Comparison of ENCODE assay signal across 30 cellular contexts in genomic region chr2:164644036-164644700, GRCh38. TPM values are rescaled to one million over a fixed set of nuclear protein-coding genes. Genes with fewer than 3 reads are reported as not detected.
DNase-seq lines count a peak whose midpoint lies in the region; ATAC-seq and TF ChIP-seq lines count a peak whose summit lies in the region.
"Had no signal": no experiment of that assay in that cellular context is flagged by ENCODE, and none has a peak within 500 bp of the region (broad histone marks: within the 10 kb centered on the region; RNA-seq: fewer than 3 reads in every experiment).

No MANE protein-coding gene starts in this region.

- H3K36me3 Mint-ChIP-seq in activated T-helper 1 cell treated with anti-CD3 and anti-CD28 coated beads, Interleukin-12 subunit alpha, Interleukin-12 subunit beta, Interleukin-2, Interleukin-4 antibody, amounts not matched to agents 30 ng/mL and 10 ng/mL and 1 ng/mL, durations not matched to agents 14 hours and 24 hours and 36 hours (ENCODE audit: low read depth): no peaks in the 10 kb centered on the region
- H3K36me3 Mint-ChIP-seq: activated naive CD8-positive, alpha-beta T cell treated with anti-CD3 and anti-CD28 coated beads, Interleukin-2, amount 10 ng/mL, durations not matched to agents 7 days and 5 days; natural killer cell treated with Interleukin-12 subunit alpha and Interleukin-12 subunit beta and Interleukin-15 and Interleukin-18, amount 100 ng/mL, for 72 hours had no signal

- H3K9me2 ChIP-seq in MM.1S (replicated peaks; ENCODE audit: insufficient read depth, low read length): no peaks in the 10 kb centered on the region

- DNase-seq in COLO829 (ENCODE audit: low spot score) (peak; percentile 27), MM.1S (no peak), foreskin melanocyte (peak; percentile 87), renal cortical epithelial cell (ENCODE audit: low read depth) (peak; percentile 96), omental fat pad (ENCODE audit: low spot score) (no peak)
- DNase-seq in activated T-helper 1 cell treated with anti-CD3 and anti-CD28 coated beads, Interleukin-12 subunit alpha, Interleukin-12 subunit beta, Interleukin-2, Interleukin-4 antibody, amounts not matched to agents 30 ng/mL and 10 ng/mL and 1 ng/mL, durations not matched to agents 14 hours and 24 hours and 36 hours (ENCODE audit: low spot score): no peak
- no peak for DNase-seq in activated CD4-positive, alpha-beta T cell treated with anti-CD3 and anti-CD28 coated beads, Interleukin-2, amount 50 U/mL, for 4 hours
- DNase-seq: activated B cell treated with CpG ODN at 0.5 μM for 24 hours; activated CD4-positive, alpha-beta T cell treated with anti-CD3 and anti-CD28 coated beads, Interleukin-2, amount 50 U/mL, for 1 hour; activated gamma-delta T cell treated with Interleukin-2 at 50 U/mL for 16 hours; activated naive CD8-positive, alpha-beta T cell treated with anti-CD3 and anti-CD28 coated beads, Interleukin-2, amount 10 ng/mL, durations not matched to agents 7 days and 5 days; activated T-cell treated with anti-CD3 and anti-CD28 coated beads, Interleukin-2, amount 50 U/mL, for 24 hours; caudate nucleus; cortex of kidney; effector memory CD4-positive, alpha-beta T cell; GOT3; mucosa of descending colon; NCI-H1417; NCI-H2029 treated with DMSO at 0.1 percent for 48 hours; NCI-H2227 treated with DMSO at 0.1 percent for 48 hours; NCI-H526; NK-92 treated with Interleukin-12 subunit alpha and Interleukin-12 subunit beta, amount 100 ng/mL, for 24 hours; small intestine; stimulated activated naive CD4-positive, alpha-beta T cell treated with Interleukin-2 at 50 U/mL for 16 hours had no signal

- no peak for ATAC-seq in omental fat pad (ENCODE audit: low FRiP score)
- ATAC-seq: mucosa of descending colon; natural killer cell treated with Interleukin-12 subunit alpha and Interleukin-12 subunit beta and Interleukin-15 and Interleukin-18, amount 100 ng/mL, for 72 hours; SK-N-SH treated with all-trans-retinoic acid at 6 μM for 48 hours had no signal

- intact Hi-C loops in activated T-helper 1 cell treated with anti-CD3 and anti-CD28 coated beads, Interleukin-12 subunit alpha, Interleukin-12 subunit beta, Interleukin-2, Interleukin-4 antibody, amounts not matched to agents 30 ng/mL and 10 ng/mL and 1 ng/mL, durations not matched to agents 14 hours and 24 hours and 36 hours (cut with micrococcal nuclease): no loop called here

- no peak overlapping the region for H3K4me3 ChIP-seq in MM.1S (ENCODE audit: low read length)
- H3K4me3 ChIP-seq: ascending aorta, mucosa of descending colon, right atrium auricular region had no signal

- H3F3A ChIP-seq in MM.1S (ENCODE audit: insufficient read depth, low read length): peaks cover 29% of the 10 kb centered on the region

- no peak overlapping the region for H3K27ac Mint-ChIP-seq in activated T-helper 1 cell treated with anti-CD3 and anti-CD28 coated beads, Interleukin-12 subunit alpha, Interleukin-12 subunit beta, Interleukin-2, Interleukin-4 antibody, amounts not matched to agents 30 ng/mL and 10 ng/mL and 1 ng/mL, durations not matched to agents 14 hours and 24 hours and 36 hours
- H3K27ac Mint-ChIP-seq: activated B cell treated with CpG ODN at 0.5 μM for 24 hours; activated naive CD8-positive, alpha-beta T cell treated with anti-CD3 and anti-CD28 coated beads, Interleukin-2, amount 10 ng/mL, durations not matched to agents 7 days and 5 days; activated T-cell treated with anti-CD3 and anti-CD28 coated beads, Interleukin-2, amount 50 U/mL, for 24 hours; natural killer cell treated with Interleukin-12 subunit alpha and Interleukin-12 subunit beta and Interleukin-15 and Interleukin-18, amount 100 ng/mL, for 72 hours; T-helper 1 cell treated with Interleukin-12 subunit alpha and Interleukin-12 subunit beta and Interleukin-4 antibody, amounts not matched to agents 30 μg/mL and 1 μg/mL, for 36 hours had no signal

- H3K27me3 ChIP-seq in MM.1S (replicated peaks; ENCODE audit: insufficient read depth, low read length): no peaks in the 10 kb centered on the region
- H3K27me3 ChIP-seq: ascending aorta, right atrium auricular region had no signal

- no peak overlapping the region for H3K4me3 Mint-ChIP-seq in activated T-helper 1 cell treated with anti-CD3 and anti-CD28 coated beads, Interleukin-12 subunit alpha, Interleukin-12 subunit beta, Interleukin-2, Interleukin-4 antibody, amounts not matched to agents 30 ng/mL and 10 ng/mL and 1 ng/mL, durations not matched to agents 14 hours and 24 hours and 36 hours
- H3K4me3 Mint-ChIP-seq: activated B cell treated with CpG ODN at 0.5 μM for 24 hours; activated naive CD8-positive, alpha-beta T cell treated with anti-CD3 and anti-CD28 coated beads, Interleukin-2, amount 10 ng/mL, durations not matched to agents 7 days and 5 days; activated T-cell treated with anti-CD3 and anti-CD28 coated beads, Interleukin-2, amount 50 U/mL, for 24 hours; natural killer cell treated with Interleukin-12 subunit alpha and Interleukin-12 subunit beta and Interleukin-15 and Interleukin-18, amount 100 ng/mL, for 72 hours; T-helper 1 cell treated with Interleukin-12 subunit alpha and Interleukin-12 subunit beta and Interleukin-4 antibody, amounts not matched to agents 30 μg/mL and 1 μg/mL, for 36 hours had no signal

- peaks cover 47% of the 10 kb centered on the region for H3K4me1 ChIP-seq in MM.1S (ENCODE audit: low read length)
- H3K4me1 ChIP-seq: ascending aorta, right atrium auricular region had no signal

- no peaks in the 10 kb centered on the region for H3K79me2 ChIP-seq in MM.1S (ENCODE audit: low read length)

- H3K27me3 Mint-ChIP-seq in activated T-helper 1 cell treated with anti-CD3 and anti-CD28 coated beads, Interleukin-12 subunit alpha, Interleukin-12 subunit beta, Interleukin-2, Interleukin-4 antibody, amounts not matched to agents 30 ng/mL and 10 ng/mL and 1 ng/mL, durations not matched to agents 14 hours and 24 hours and 36 hours (ENCODE audit: insufficient read depth): no peaks in the 10 kb centered on the region
- H3K27me3 Mint-ChIP-seq: activated B cell treated with CpG ODN at 0.5 μM for 24 hours; activated naive CD8-positive, alpha-beta T cell treated with anti-CD3 and anti-CD28 coated beads, Interleukin-2, amount 10 ng/mL, durations not matched to agents 7 days and 5 days; activated T-cell treated with anti-CD3 and anti-CD28 coated beads, Interleukin-2, amount 50 U/mL, for 24 hours; natural killer cell treated with Interleukin-12 subunit alpha and Interleukin-12 subunit beta and Interleukin-15 and Interleukin-18, amount 100 ng/mL, for 72 hours had no signal

- H3K36me3 ChIP-seq in MM.1S (replicated peaks; ENCODE audit: insufficient read depth, low read length): no peaks in the 10 kb centered on the region
- H3K36me3 ChIP-seq: ascending aorta, right atrium auricular region had no signal

- H4K20me1 ChIP-seq in MM.1S (ENCODE audit: insufficient read depth, low read length): no peaks in the 10 kb centered on the region

- TF ChIP-seq CTCF in MM.1S (IDR thresholded peaks at IDR 0.05; ENCODE audit: low read length): no peak
- no peak for TF ChIP-seq CTCF in omental fat pad (IDR thresholded peaks at IDR 0.05)

- H2AFZ ChIP-seq in MM.1S (ENCODE audit: low read length): peak overlapping the region; percentile 50; the same call in 1 of the 2 replicates

- H3K9ac ChIP-seq in MM.1S (ENCODE audit: low read length): peak overlapping the region; percentile 34; the same call in 1 of the 2 replicates

- H3K9me3 Mint-ChIP-seq in activated T-helper 1 cell treated with anti-CD3 and anti-CD28 coated beads, Interleukin-12 subunit alpha, Interleukin-12 subunit beta, Interleukin-2, Interleukin-4 antibody, amounts not matched to agents 30 ng/mL and 10 ng/mL and 1 ng/mL, durations not matched to agents 14 hours and 24 hours and 36 hours: no peaks in the 10 kb centered on the region
- H3K9me3 Mint-ChIP-seq: activated naive CD8-positive, alpha-beta T cell treated with anti-CD3 and anti-CD28 coated beads, Interleukin-2, amount 10 ng/mL, durations not matched to agents 7 days and 5 days; natural killer cell treated with Interleukin-12 subunit alpha and Interleukin-12 subunit beta and Interleukin-15 and Interleukin-18, amount 100 ng/mL, for 72 hours; T-helper 1 cell treated with Interleukin-12 subunit alpha and Interleukin-12 subunit beta and Interleukin-4 antibody, amounts not matched to agents 30 μg/mL and 1 μg/mL, for 36 hours had no signal

- H3K4me2 ChIP-seq in MM.1S (ENCODE audit: low read depth, low read length): peak overlapping the region; percentile 53

- H3K27ac ChIP-seq in MM.1S (ENCODE audit: low read length): peak overlapping the region; percentile 90; the same call in 1 of the 2 replicates
- H3K27ac ChIP-seq: ascending aorta, epithelial cell of prostate, right atrium auricular region had no signal

- H3K4me1 Mint-ChIP-seq in activated T-helper 1 cell treated with anti-CD3 and anti-CD28 coated beads, Interleukin-12 subunit alpha, Interleukin-12 subunit beta, Interleukin-2, Interleukin-4 antibody, amounts not matched to agents 30 ng/mL and 10 ng/mL and 1 ng/mL, durations not matched to agents 14 hours and 24 hours and 36 hours (ENCODE audit: low read depth): no peaks in the 10 kb centered on the region
- H3K4me1 Mint-ChIP-seq: activated B cell treated with CpG ODN at 0.5 μM for 24 hours; activated naive CD8-positive, alpha-beta T cell treated with anti-CD3 and anti-CD28 coated beads, Interleukin-2, amount 10 ng/mL, durations not matched to agents 7 days and 5 days had no signal

- no peaks in the 10 kb centered on the region for H3K9me3 ChIP-seq in MM.1S (replicated peaks; ENCODE audit: insufficient read depth, low read length)

RNA-seq across cellular contexts. Expression of gene GRB14, which starts 22.9 kb away (rescaled TPM):
- total RNA-seq in renal cortical epithelial cell (10.4 and 22.1 TPM in 2 replicates), omental fat pad (1 to 10 TPM; 4.5 to 7.4 (median 5.3) TPM)
- not detected in 2 replicates for total RNA-seq in activated T-helper 1 cell treated with anti-CD3 and anti-CD28 coated beads, Interleukin-12 subunit alpha, Interleukin-12 subunit beta, Interleukin-2, Interleukin-4 antibody, amounts not matched to agents 30 ng/mL and 10 ng/mL and 1 ng/mL, durations not matched to agents 14 hours and 24 hours and 36 hours
- total RNA-seq: activated B cell treated with CpG ODN at 0.5 μM for 24 hours; activated naive CD8-positive, alpha-beta T cell treated with anti-CD3 and anti-CD28 coated beads, Interleukin-2, amount 10 ng/mL, durations not matched to agents 7 days and 5 days; natural killer cell treated with Interleukin-12 subunit alpha and Interleukin-12 subunit beta and Interleukin-15 and Interleukin-18, amount 100 ng/mL, for 72 hours had no signal

Comparison
In these comparisons a context has a peak if more than half of its experiments do, and no peak if none do; other contexts are left out.
1. DNase-seq: peak in COLO829 (single experiment), foreskin melanocyte (single experiment) and renal cortical epithelial cell (single experiment); none in MM.1S (single experiment), activated T-helper 1 cell treated with anti-CD3 and anti-CD28 coated beads, Interleukin-12 subunit alpha, Interleukin-12 subunit beta, Interleukin-2, Interleukin-4 antibody, amounts not matched to agents 30 ng/mL and 10 ng/mL and 1 ng/mL, durations not matched to agents 14 hours and 24 hours and 36 hours (single experiment), activated CD4-positive, alpha-beta T cell treated with anti-CD3 and anti-CD28 coated beads, Interleukin-2, amount 50 U/mL, for 4 hours (0 of 2) and omental fat pad (single experiment).